8 cellular contexts compared by ENCODE assay signal in genomic region chr6:109440325-109441068, GRCh38. TPM values are rescaled to one million over a fixed set of nuclear protein-coding genes. Genes with fewer than 3 reads are reported as not detected.
DNase-seq lines count a peak whose midpoint lies in the region; ATAC-seq and TF ChIP-seq lines count a peak whose summit lies in the region.

TSS of gene PPIL6 (minus strand) at chr6:109440628. CDS start at chr6:109440590, 38 bp downstream.
TSS of gene SMPD2 (plus strand) at chr6:109440724. CDS start at chr6:109441122, 398 bp downstream.

- peak; percentile 95 for ATAC-seq in left ventricle myocardium superior

- H3K27me3 ChIP-seq in uterus: no peaks in the 10 kb centered on the region

- TF ChIP-seq CTCF in GM12865 (IDR thresholded peaks at IDR 0.05; ENCODE audit: insufficient read depth, low read depth, low read length, missing control alignments) (peak; percentile 27), HFF-Myc (IDR thresholded peaks at IDR 0.05; ENCODE audit: low read depth, low read length, missing control alignments) (peak; percentile 37), uterus (IDR thresholded peaks at IDR 0.05) (peak; percentile 8 to 52 (median 38))

- DNase-seq in GM12865 (ENCODE audit: low read depth) (peak; percentile 91), HFF-Myc (ENCODE audit: extremely low read depth, low read depth) (peak; percentile 50), MV-4-11 (lab: John Stamatoyannopoulos, UW) (peak; percentile 78), T follicular helper cell (ENCODE audit: low read depth) (peak; percentile 62), amniotic epithelial cell (ENCODE audit: low read depth) (peak; percentile 81), left ventricle myocardium superior (peak; percentile 95), pulmonary artery endothelial cell (ENCODE audit: low read depth, low spot score) (peak; percentile 52), uterus (peak; percentile 87 to 94)

- peak within 1 kb of the TSS; percentile 78 to 91 for H3K27ac ChIP-seq in uterus

- H3K4me1 ChIP-seq in uterus: no peaks in the 10 kb centered on the region

- H3K36me3 ChIP-seq in uterus: no peaks in the 10 kb centered on the region

- intact Hi-C loops in left ventricle myocardium superior (cut with micrococcal nuclease) (no loop called here), uterus (cut with DNase I; ENCODE audit: low total_unique reads) (no loop called here)

- H3K4me3 ChIP-seq in GM12865 (ENCODE audit: low read depth, low read length): peak within 1 kb of the TSS; percentile 91
- peak within 1 kb of the TSS; percentile 85 for H3K4me3 ChIP-seq in HFF-Myc (replicated peaks; ENCODE audit: low read depth, low read length)
- peak within 1 kb of the TSS; percentile 68 to 90 for H3K4me3 ChIP-seq in uterus

- H3K9me3 ChIP-seq in uterus: no peaks in the 10 kb centered on the region

- peak; percentile 32 to 72 for TF ChIP-seq POLR2A in uterus (IDR thresholded peaks at IDR 0.05)

RNA-seq across cellular contexts. Expression of gene PPIL6, which starts in this region (rescaled TPM):
- total RNA-seq in left ventricle myocardium superior (2.5 TPM), pulmonary artery endothelial cell (0.49 and 1.1 TPM in 2 replicates), uterus (10 to 100 TPM in 1 of 4 donors, 1 to 10 TPM in 2, under 1 TPM in 1; 0.59 to 18.0 (median 4.6) TPM)

RNA-seq across cellular contexts. Expression of gene SMPD2, which starts in this region (rescaled TPM):
- total RNA-seq in left ventricle myocardium superior: 5.7 TPM
- total RNA-seq in pulmonary artery endothelial cell: 10.7 and 14.2 TPM in 2 replicates
- 10 to 100 TPM in 2 of 4 donors, 1 to 10 TPM in 2; 2.8 to 16.3 (median 8.5) TPM for total RNA-seq in uterus

Comparison
In these comparisons a context has a peak if more than half of its experiments do, and no peak if none do; other contexts are left out.
1. Peak in every context shown above with its lines: DNase-seq, ATAC-seq, H3K4me3 ChIP-seq and H3K27ac ChIP-seq.